ENCODE assay signal across 1 cellular context in the genomic region with DNA sequence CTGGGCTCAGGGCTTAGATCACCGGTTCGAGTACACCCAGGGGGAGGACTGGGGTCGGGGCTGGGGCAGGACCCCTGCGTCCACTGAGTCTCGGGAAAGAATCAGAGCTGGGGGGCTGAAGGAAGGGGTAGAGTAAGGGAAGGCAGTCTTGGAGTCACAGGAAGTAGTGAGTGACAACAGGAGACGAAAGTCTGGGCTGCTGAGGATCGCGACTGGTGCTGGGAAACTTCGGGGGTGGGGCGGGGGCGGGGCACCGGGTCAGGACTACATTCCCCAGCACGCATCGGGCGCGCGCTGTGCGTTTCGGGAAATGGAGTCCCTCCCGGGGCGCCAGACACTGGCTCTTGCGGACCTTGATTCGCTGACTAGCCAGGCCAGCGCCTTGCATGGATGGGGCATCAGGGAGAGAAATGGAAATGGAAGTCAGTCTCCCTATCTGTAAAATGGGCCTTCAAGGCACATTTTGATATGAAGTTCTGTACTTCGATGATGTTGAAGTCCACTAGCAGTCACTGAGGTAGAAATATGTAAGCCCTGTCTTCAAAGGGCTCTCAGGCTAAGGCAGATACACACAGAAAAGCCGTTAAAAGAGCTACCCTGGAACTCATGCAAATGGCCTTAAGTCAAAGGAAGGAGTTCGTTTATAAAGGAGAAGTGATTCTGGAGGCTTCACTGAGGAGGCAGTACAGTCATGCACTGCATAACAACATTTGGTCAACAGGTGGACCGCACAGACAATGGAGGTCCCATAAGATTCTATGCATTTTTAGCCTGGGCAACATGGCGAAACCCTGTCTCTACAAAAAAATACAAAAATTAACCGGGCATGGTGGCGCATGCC.
TF ChIP-seq lines count a peak whose summit lies in the region.

No MANE protein-coding gene starts in this region.

TF ChIP-seq in GM12878, 131 proteins besides CTCF, POLR2A, EP300 and RAD21:
- TF ChIP-seq TCF7 (IDR thresholded peaks at IDR 0.05; ENCODE audit: borderline replicate concordance), result no peak
- TF ChIP-seq, protein P1, sequence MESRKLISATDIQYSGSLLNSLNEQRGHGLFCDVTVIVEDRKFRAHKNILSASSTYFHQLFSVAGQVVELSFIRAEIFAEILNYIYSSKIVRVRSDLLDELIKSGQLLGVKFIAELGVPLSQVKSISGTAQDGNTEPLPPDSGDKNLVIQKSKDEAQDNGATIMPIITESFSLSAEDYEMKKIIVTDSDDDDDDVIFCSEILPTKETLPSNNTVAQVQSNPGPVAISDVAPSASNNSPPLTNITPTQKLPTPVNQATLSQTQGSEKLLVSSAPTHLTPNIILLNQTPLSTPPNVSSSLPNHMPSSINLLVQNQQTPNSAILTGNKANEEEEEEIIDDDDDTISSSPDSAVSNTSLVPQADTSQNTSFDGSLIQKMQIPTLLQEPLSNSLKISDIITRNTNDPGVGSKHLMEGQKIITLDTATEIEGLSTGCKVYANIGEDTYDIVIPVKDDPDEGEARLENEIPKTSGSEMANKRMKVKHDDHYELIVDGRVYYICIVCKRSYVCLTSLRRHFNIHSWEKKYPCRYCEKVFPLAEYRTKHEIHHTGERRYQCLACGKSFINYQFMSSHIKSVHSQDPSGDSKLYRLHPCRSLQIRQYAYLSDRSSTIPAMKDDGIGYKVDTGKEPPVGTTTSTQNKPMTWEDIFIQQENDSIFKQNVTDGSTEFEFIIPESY (IDR thresholded peaks at IDR 0.05), result peak; percentile 75; the same call in 1 of the 2 replicates
- TF ChIP-seq, protein P2, sequence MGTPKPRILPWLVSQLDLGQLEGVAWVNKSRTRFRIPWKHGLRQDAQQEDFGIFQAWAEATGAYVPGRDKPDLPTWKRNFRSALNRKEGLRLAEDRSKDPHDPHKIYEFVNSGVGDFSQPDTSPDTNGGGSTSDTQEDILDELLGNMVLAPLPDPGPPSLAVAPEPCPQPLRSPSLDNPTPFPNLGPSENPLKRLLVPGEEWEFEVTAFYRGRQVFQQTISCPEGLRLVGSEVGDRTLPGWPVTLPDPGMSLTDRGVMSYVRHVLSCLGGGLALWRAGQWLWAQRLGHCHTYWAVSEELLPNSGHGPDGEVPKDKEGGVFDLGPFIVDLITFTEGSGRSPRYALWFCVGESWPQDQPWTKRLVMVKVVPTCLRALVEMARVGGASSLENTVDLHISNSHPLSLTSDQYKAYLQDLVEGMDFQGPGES (IDR thresholded peaks at IDR 0.05), result no peak
- TF ChIP-seq, protein P3, sequence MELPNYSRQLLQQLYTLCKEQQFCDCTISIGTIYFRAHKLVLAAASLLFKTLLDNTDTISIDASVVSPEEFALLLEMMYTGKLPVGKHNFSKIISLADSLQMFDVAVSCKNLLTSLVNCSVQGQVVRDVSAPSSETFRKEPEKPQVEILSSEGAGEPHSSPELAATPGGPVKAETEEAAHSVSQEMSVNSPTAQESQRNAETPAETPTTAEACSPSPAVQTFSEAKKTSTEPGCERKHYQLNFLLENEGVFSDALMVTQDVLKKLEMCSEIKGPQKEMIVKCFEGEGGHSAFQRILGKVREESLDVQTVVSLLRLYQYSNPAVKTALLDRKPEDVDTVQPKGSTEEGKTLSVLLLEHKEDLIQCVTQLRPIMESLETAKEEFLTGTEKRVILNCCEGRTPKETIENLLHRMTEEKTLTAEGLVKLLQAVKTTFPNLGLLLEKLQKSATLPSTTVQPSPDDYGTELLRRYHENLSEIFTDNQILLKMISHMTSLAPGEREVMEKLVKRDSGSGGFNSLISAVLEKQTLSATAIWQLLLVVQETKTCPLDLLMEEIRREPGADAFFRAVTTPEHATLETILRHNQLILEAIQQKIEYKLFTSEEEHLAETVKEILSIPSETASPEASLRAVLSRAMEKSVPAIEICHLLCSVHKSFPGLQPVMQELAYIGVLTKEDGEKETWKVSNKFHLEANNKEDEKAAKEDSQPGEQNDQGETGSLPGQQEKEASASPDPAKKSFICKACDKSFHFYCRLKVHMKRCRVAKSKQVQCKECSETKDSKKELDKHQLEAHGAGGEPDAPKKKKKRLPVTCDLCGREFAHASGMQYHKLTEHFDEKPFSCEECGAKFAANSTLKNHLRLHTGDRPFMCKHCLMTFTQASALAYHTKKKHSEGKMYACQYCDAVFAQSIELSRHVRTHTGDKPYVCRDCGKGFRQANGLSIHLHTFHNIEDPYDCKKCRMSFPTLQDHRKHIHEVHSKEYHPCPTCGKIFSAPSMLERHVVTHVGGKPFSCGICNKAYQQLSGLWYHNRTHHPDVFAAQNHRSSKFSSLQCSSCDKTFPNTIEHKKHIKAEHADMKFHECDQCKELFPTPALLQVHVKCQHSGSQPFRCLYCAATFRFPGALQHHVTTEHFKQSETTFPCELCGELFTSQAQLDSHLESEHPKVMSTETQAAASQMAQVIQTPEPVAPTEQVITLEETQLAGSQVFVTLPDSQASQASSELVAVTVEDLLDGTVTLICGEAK (IDR thresholded peaks at IDR 0.05; ENCODE audit: borderline replicate concordance), result peak; percentile 35; the same call in 1 of the 2 replicates
- TF ChIP-seq SRF (IDR thresholded peaks at IDR 0.05; ENCODE audit: low read depth in 2 of 2, low read length in 2 of 2), result 0 out of 4 replicates have a peak, but pooled peaks of 1 of the 2 experiments have one; percentile 20
- peak; percentile 65; the same call in 1 of the 3 replicates for TF ChIP-seq POU2F2 (IDR thresholded peaks at IDR 0.05; ENCODE audit: borderline replicate concordance, low read depth, low read length)
- TF ChIP-seq SMARCA5 (IDR thresholded peaks at IDR 0.05), result peak; percentile 47; the same call in 1 of the 2 replicates
- TF ChIP-seq SMAD5 (IDR thresholded peaks at IDR 0.05; ENCODE audit: low read depth), result no peak
- TF ChIP-seq TCF3 (IDR thresholded peaks at IDR 0.05; ENCODE audit: borderline replicate concordance, insufficient read depth, low read depth, low read length), result no peak
- peak; percentile 83 for TF ChIP-seq YY1 (IDR thresholded peaks at IDR 0.05; ENCODE audit: low read depth, low read length)
- TF ChIP-seq SIX5 (IDR thresholded peaks at IDR 0.05; ENCODE audit: low read depth, low read length, severe bottlenecking), result peak; percentile 98
- peak; percentile 95 for TF ChIP-seq IKZF1 (conservative IDR thresholded peaks at IDR 0.05)
- TF ChIP-seq, protein P4, sequence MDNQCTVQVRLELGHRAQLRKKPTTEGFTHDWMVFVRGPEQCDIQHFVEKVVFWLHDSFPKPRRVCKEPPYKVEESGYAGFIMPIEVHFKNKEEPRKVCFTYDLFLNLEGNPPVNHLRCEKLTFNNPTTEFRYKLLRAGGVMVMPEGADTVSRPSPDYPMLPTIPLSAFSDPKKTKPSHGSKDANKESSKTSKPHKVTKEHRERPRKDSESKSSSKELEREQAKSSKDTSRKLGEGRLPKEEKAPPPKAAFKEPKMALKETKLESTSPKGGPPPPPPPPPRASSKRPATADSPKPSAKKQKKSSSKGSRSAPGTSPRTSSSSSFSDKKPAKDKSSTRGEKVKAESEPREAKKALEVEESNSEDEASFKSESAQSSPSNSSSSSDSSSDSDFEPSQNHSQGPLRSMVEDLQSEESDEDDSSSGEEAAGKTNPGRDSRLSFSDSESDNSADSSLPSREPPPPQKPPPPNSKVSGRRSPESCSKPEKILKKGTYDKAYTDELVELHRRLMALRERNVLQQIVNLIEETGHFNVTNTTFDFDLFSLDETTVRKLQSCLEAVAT (IDR thresholded peaks at IDR 0.05), result 0 out of 2 replicates have a peak, but pooled peaks have one; percentile 7
- peak; percentile 79 for TF ChIP-seq SREBF1 (IDR thresholded peaks at IDR 0.05; ENCODE audit: low read length)
- peak; percentile 98 for TF ChIP-seq HCFC1 (IDR thresholded peaks at IDR 0.05; ENCODE audit: low read length)
- TF ChIP-seq TARDBP (IDR thresholded peaks at IDR 0.05; ENCODE audit: borderline replicate concordance), result peak; percentile 93
- TF ChIP-seq NR2C1 (IDR thresholded peaks at IDR 0.05), result peak; percentile 56; the same call in 1 of the 2 replicates
- no peak for TF ChIP-seq MTA2 (IDR thresholded peaks at IDR 0.05; ENCODE audit: low read depth)
- TF ChIP-seq NBN (IDR thresholded peaks at IDR 0.05), result no peak
- TF ChIP-seq ZNF274 (IDR thresholded peaks at IDR 0.05; ENCODE audit: insufficient read depth, insufficient read length), result no peak
- TF ChIP-seq MXI1 (IDR thresholded peaks at IDR 0.05; ENCODE audit: low read depth, low read length), result no peak
- TF ChIP-seq MYC (IDR thresholded peaks at IDR 0.05; ENCODE audit: insufficient read depth, insufficient read length, insufficient replicate concordance, low read length, severe bottlenecking), result no peak
- TF ChIP-seq ESRRA (IDR thresholded peaks at IDR 0.05; ENCODE audit: low read length), result no peak
- peak in 1 of 2 experiments; percentile 73; a peak in 2 of 3 replicates for TF ChIP-seq EGR1 (IDR thresholded peaks at IDR 0.05; ENCODE audit: borderline replicate concordance in 1 of 2, low read depth in 2 of 2, low read length in 2 of 2)
- TF ChIP-seq CREM (IDR thresholded peaks at IDR 0.05; ENCODE audit: low read depth), result peak; percentile 92
- peak; percentile 83 for TF ChIP-seq CHD2 (IDR thresholded peaks at IDR 0.05; ENCODE audit: borderline replicate concordance, low read depth, low read length)
- peak; percentile 70; the same call in 1 of the 2 replicates for TF ChIP-seq SPI1 (IDR thresholded peaks at IDR 0.05; ENCODE audit: borderline replicate concordance, insufficient read depth, low read depth, low read length)
